In genomic region chr13:25819856-25820530, GRCh38 we compare ENCODE assay signal across 18 cellular contexts.
A peak's percentile ranks its signal among the peaks of the same experiment; 100 is the strongest.
DNase-seq lines count a peak whose midpoint lies in the region; ATAC-seq and TF ChIP-seq lines count a peak whose summit lies in the region.
"Had no signal": no experiment of that assay in that cellular context is flagged by ENCODE, and none has a peak within 500 bp of the region (broad histone marks: within the 10 kb centered on the region; RNA-seq: fewer than 3 reads in every experiment).

No MANE protein-coding gene starts in this region.

- CTCF ChIA-PET in HEK293T (lab: Yijun Ruan, JAX): no interaction called here

- ATAC-seq in stimulated activated naive B cell treated with anti-CD40 and anti-IgM and Interleukin-4, amounts not matched to agents 10 μg/mL and 1 μg/mL and 100 μg/mL, for 72 hours (replicated peaks): no peak
- ATAC-seq: GM12878 had no signal

- H3K36me3 Mint-ChIP-seq in nephron progenitor cell (ENCODE audit: low read depth): peaks cover 10% of the 10 kb centered on the region
- peaks cover 0 to 3% of the 10 kb centered on the region in 2 donors for H3K36me3 Mint-ChIP-seq in stimulated activated naive B cell treated with anti-CD40 and anti-IgM and Interleukin-4, amounts not matched to agents 10 μg/mL and 1 μg/mL and 100 μg/mL, for 72 hours

- peaks cover 4% of the 10 kb centered on the region for H3K27me3 Mint-ChIP-seq in nephron progenitor cell (ENCODE audit: low read depth, poor library complexity)
- H3K27me3 Mint-ChIP-seq in stimulated activated naive B cell treated with anti-CD40 and anti-IgM and Interleukin-4, amounts not matched to agents 10 μg/mL and 1 μg/mL and 100 μg/mL, for 72 hours: peaks cover 0 to 8% of the 10 kb centered on the region in 2 donors
- H3K27me3 Mint-ChIP-seq: CD8-positive, alpha-beta memory T cell; stimulated activated naive CD8-positive, alpha-beta T cell treated with anti-CD3 and anti-CD28 coated beads, Interleukin-15, Interleukin-2, amounts not matched to agents 100 ng/mL and 50 ng/mL, for 24 hours had no signal

- POLR2A ChIA-PET in HEK293T (lab: Yijun Ruan, JAX): no interaction called here

- H3K27ac Mint-ChIP-seq in nephron progenitor cell: no peak overlapping the region
- no peak overlapping the region for H3K27ac Mint-ChIP-seq in stimulated activated naive B cell treated with anti-CD40 and anti-IgM and Interleukin-4, amounts not matched to agents 10 μg/mL and 1 μg/mL and 100 μg/mL, for 72 hours
- H3K27ac Mint-ChIP-seq: activated B cell treated with CpG ODN at 0.5 μM for 24 hours; activated T-helper 1 cell treated with anti-CD3 and anti-CD28 coated beads, Interleukin-12 subunit alpha, Interleukin-12 subunit beta, Interleukin-2, Interleukin-4 antibody, amounts not matched to agents 30 ng/mL and 10 ng/mL and 1 ng/mL, durations not matched to agents 14 hours and 24 hours and 36 hours; CD8-positive, alpha-beta memory T cell; stimulated activated naive CD8-positive, alpha-beta T cell treated with anti-CD3 and anti-CD28 coated beads, Interleukin-15, Interleukin-2, amounts not matched to agents 100 ng/mL and 50 ng/mL, for 24 hours had no signal

- H3K9me3 Mint-ChIP-seq in nephron progenitor cell: peaks cover 21% of the 10 kb centered on the region
- peaks cover 5 to 10% of the 10 kb centered on the region in 2 donors for H3K9me3 Mint-ChIP-seq in stimulated activated naive B cell treated with anti-CD40 and anti-IgM and Interleukin-4, amounts not matched to agents 10 μg/mL and 1 μg/mL and 100 μg/mL, for 72 hours

- TF ChIP-seq CTCF in nephron progenitor cell (IDR thresholded peaks at IDR 0.05): no peak

- H3K4me3 Mint-ChIP-seq in nephron progenitor cell: no peak overlapping the region
- H3K4me3 Mint-ChIP-seq in stimulated activated naive B cell treated with anti-CD40 and anti-IgM and Interleukin-4, amounts not matched to agents 10 μg/mL and 1 μg/mL and 100 μg/mL, for 72 hours: no peak overlapping the region
- H3K4me3 Mint-ChIP-seq: activated B cell treated with CpG ODN at 0.5 μM for 24 hours; activated T-helper 1 cell treated with anti-CD3 and anti-CD28 coated beads, Interleukin-12 subunit alpha, Interleukin-12 subunit beta, Interleukin-2, Interleukin-4 antibody, amounts not matched to agents 30 ng/mL and 10 ng/mL and 1 ng/mL, durations not matched to agents 14 hours and 24 hours and 36 hours; CD8-positive, alpha-beta memory T cell; nephron; stimulated activated naive CD8-positive, alpha-beta T cell treated with anti-CD3 and anti-CD28 coated beads, Interleukin-15, Interleukin-2, amounts not matched to agents 100 ng/mL and 50 ng/mL, for 24 hours had no signal

- peaks cover 17% of the 10 kb centered on the region for H3K4me1 Mint-ChIP-seq in nephron progenitor cell
- no peaks in the 10 kb centered on the region for H3K4me1 Mint-ChIP-seq in stimulated activated naive B cell treated with anti-CD40 and anti-IgM and Interleukin-4, amounts not matched to agents 10 μg/mL and 1 μg/mL and 100 μg/mL, for 72 hours
- H3K4me1 Mint-ChIP-seq: activated B cell treated with CpG ODN at 0.5 μM for 24 hours; CD8-positive, alpha-beta memory T cell had no signal

- DNase-seq in Ammon's horn (ENCODE audit: low spot score): peak; percentile 26
- peak; percentile 88 for DNase-seq in DMS79 treated with DMSO at 0.1 percent for 48 hours (lab: John Stamatoyannopoulos, UW)
- peak; percentile 31 to 75 for DNase-seq in NCI-H524 (lab: John Stamatoyannopoulos, UW)
- peak; percentile 29 for DNase-seq in fibroblast of peridontal ligament (ENCODE audit: extremely low read depth)
- DNase-seq in nephron progenitor cell: no peak
- no peak for DNase-seq in stimulated activated naive B cell treated with anti-CD40 and anti-IgM and Interleukin-4, amounts not matched to agents 10 μg/mL and 1 μg/mL and 100 μg/mL, for 72 hours
- DNase-seq in stimulated activated CD4-positive, alpha-beta T cell treated with anti-CD3 and anti-CD28 coated beads, Interleukin-4, amount 100 ng/mL, for 4 hours: no peak
- no peak for DNase-seq in HEK293T (ENCODE audit: extremely low spot score)
- DNase-seq: activated B cell treated with CpG ODN at 0.5 μM for 24 hours; CD8-positive, alpha-beta memory T cell; effector CD4-positive, alpha-beta T cell; islet precursor cell; NCI-H2081 treated with DMSO at 0.1 percent for 48 hours; T-helper 2 cell had no signal

TF ChIP-seq in HEK293T, 16 proteins besides CTCF, POLR2A, EP300 and RAD21:
- TF ChIP-seq SUZ12 (IDR thresholded peaks at IDR 0.05) (no peak), FOXK2 (IDR thresholded peaks at IDR 0.05) (no peak), BHLHE40 (IDR thresholded peaks at IDR 0.05; ENCODE audit: borderline replicate concordance) (no peak), NFRKB (IDR thresholded peaks at IDR 0.05) (no peak), HDGF (IDR thresholded peaks at IDR 0.05; ENCODE audit: borderline replicate concordance) (no peak), ELF4 (IDR thresholded peaks at IDR 0.05) (no peak), SP1 (IDR thresholded peaks at IDR 0.05) (no peak), FOXM1 (IDR thresholded peaks at IDR 0.05; ENCODE audit: borderline replicate concordance) (no peak), CTBP1 (IDR thresholded peaks at IDR 0.05; ENCODE audit: borderline replicate concordance) (no peak), ARNT (IDR thresholded peaks at IDR 0.05) (no peak), FOXA1 (IDR thresholded peaks at IDR 0.05) (no peak), TARDBP (IDR thresholded peaks at IDR 0.05) (no peak), L3MBTL2 (conservative IDR thresholded peaks at IDR 0.05) (no peak), LEF1 (IDR thresholded peaks at IDR 0.05; ENCODE audit: borderline replicate concordance) (no peak), ZNF384 (IDR thresholded peaks at IDR 0.05) (no peak)
- TF ChIP-seq, protein P1, sequence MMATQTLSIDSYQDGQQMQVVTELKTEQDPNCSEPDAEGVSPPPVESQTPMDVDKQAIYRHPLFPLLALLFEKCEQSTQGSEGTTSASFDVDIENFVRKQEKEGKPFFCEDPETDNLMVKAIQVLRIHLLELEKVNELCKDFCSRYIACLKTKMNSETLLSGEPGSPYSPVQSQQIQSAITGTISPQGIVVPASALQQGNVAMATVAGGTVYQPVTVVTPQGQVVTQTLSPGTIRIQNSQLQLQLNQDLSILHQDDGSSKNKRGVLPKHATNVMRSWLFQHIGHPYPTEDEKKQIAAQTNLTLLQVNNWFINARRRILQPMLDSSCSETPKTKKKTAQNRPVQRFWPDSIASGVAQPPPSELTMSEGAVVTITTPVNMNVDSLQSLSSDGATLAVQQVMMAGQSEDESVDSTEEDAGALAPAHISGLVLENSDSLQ (IDR thresholded peaks at IDR 0.05): no peak

Comparison
In these comparisons a context has a peak if more than half of its experiments do, and no peak if none do; other contexts are left out.
1. DNase-seq: peak in Ammon's horn (single experiment), DMS79 treated with DMSO at 0.1 percent for 48 hours (single experiment), NCI-H524 (2 of 2) and fibroblast of peridontal ligament (single experiment); none in nephron progenitor cell (single experiment), stimulated activated naive B cell treated with anti-CD40 and anti-IgM and Interleukin-4, amounts not matched to agents 10 μg/mL and 1 μg/mL and 100 μg/mL, for 72 hours (single experiment), stimulated activated CD4-positive, alpha-beta T cell treated with anti-CD3 and anti-CD28 coated beads, Interleukin-4, amount 100 ng/mL, for 4 hours (0 of 2) and HEK293T (single experiment).